31 cellular contexts compared by ENCODE assay signal in the genomic region with DNA sequence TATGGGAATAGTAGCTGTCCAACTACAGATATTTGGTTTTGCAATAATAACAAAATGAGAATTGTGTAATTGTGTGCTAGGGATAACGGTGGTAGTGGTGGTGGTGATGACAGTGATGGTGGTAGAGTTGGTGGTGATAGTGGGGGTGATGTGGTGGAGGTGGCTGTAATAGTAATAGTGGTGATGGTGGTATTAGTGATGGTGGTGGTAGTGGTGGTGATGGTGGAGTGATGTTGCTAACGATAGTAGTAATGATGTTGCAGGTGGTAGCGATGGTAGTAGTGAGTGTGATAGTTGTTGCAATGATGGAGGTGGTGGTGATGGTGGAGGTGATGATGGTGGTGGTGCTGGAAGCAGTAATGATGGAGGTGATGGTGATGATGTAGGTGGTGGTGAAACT.
"Had no signal": no experiment of that assay in that cellular context is flagged by ENCODE, and none has a peak within 500 bp of the region (broad histone marks: within the 10 kb centered on the region; RNA-seq: fewer than 3 reads in every experiment).

No MANE protein-coding gene starts in this region.

- H3K27ac Mint-ChIP-seq: naive thymus-derived CD8-positive, alpha-beta T cell; nephron progenitor cell; progenitor cell of endocrine pancreas; stimulated activated memory B cell treated with anti-CD40 and anti-IgM and Interleukin-4, amounts not matched to agents 10 μg/mL and 1 μg/mL and 100 μg/mL, for 72 hours; stimulated activated naive CD8-positive, alpha-beta T cell treated with anti-CD3 and anti-CD28 coated beads, Interleukin-15, amount 100 ng/mL, for 72 hours; type B pancreatic cell had no signal

- H3K4me1 Mint-ChIP-seq: naive B cell; nephron progenitor cell; neural crest cell; stimulated activated memory B cell treated with anti-CD40 and anti-IgM and Interleukin-4, amounts not matched to agents 10 μg/mL and 1 μg/mL and 100 μg/mL, for 72 hours had no signal

- H3K4me3 ChIP-seq: ovary, psoas muscle, skin epidermis, smooth muscle cell, spleen, suprapubic skin, testis, tibial artery, transverse colon, upper lobe of right lung, uterus had no signal

- H3K4me2 ChIP-seq: smooth muscle cell had no signal

- H3K36me3 Mint-ChIP-seq: type B pancreatic cell had no signal

- DNase-seq: naive B cell; naive thymus-derived CD8-positive, alpha-beta T cell; nephron progenitor cell; occipital lobe; ovary; posterior cingulate gyrus; psoas muscle; right cardiac atrium; spleen; stimulated activated CD4-positive, alpha-beta T cell treated with anti-CD3 and anti-CD28 coated beads, Interleukin-12 subunit alpha, Interleukin-12 subunit beta, amount 100 ng/mL, for 4 hours; stimulated activated CD4-positive, alpha-beta T cell treated with anti-CD3 and anti-CD28 coated beads, Interleukin-1b, Interleukin-23, amount 100 ng/mL, for 48 hours; stimulated activated CD4-positive, alpha-beta T cell treated with anti-CD3 and anti-CD28 coated beads, Interleukin-4, amount 100 ng/mL, for 1 hour; stimulated activated CD4-positive, alpha-beta T cell treated with anti-CD3 and anti-CD28 coated beads, Interleukin-4, amount 100 ng/mL, for 4 hours; stimulated activated CD8-positive, alpha-beta memory T cell treated with anti-CD3 and anti-CD28 coated beads, Interleukin-4, amount 100 ng/mL, for 48 hours; stimulated activated naive CD4-positive, alpha-beta T cell; stimulated activated naive CD8-positive, alpha-beta T cell treated with anti-CD3 and anti-CD28 coated beads, Interleukin-15, amount 100 ng/mL, for 72 hours; substantia nigra; testis; tibial artery; transverse colon; upper lobe of right lung; uterus had no signal

- H3K27me3 Mint-ChIP-seq: naive thymus-derived CD8-positive, alpha-beta T cell; stimulated activated naive CD8-positive, alpha-beta T cell treated with anti-CD3 and anti-CD28 coated beads, Interleukin-15, amount 100 ng/mL, for 72 hours had no signal

- H3K27ac ChIP-seq: ovary, parathyroid adenoma, psoas muscle, skin epidermis, spleen, suprapubic skin, testis, tibial artery, transverse colon, upper lobe of right lung, uterus had no signal

- H3K36me3 ChIP-seq: ovary, spleen, suprapubic skin, tibial artery, transverse colon, upper lobe of right lung, uterus had no signal

- H3K9me3 ChIP-seq: ovary, suprapubic skin, testis, tibial artery, transverse colon, upper lobe of right lung, uterus had no signal

- H3K4me3 Mint-ChIP-seq: naive B cell; naive thymus-derived CD8-positive, alpha-beta T cell; nephron progenitor cell; neural crest cell; stimulated activated memory B cell treated with anti-CD40 and anti-IgM and Interleukin-4, amounts not matched to agents 10 μg/mL and 1 μg/mL and 100 μg/mL, for 72 hours; stimulated activated naive CD8-positive, alpha-beta T cell treated with anti-CD3 and anti-CD28 coated beads, Interleukin-15, amount 100 ng/mL, for 72 hours; type B pancreatic cell had no signal

- H3K27me3 ChIP-seq: ovary, spleen, suprapubic skin, testis, tibial artery, transverse colon, upper lobe of right lung, uterus had no signal

- H3K9ac ChIP-seq: parathyroid adenoma had no signal

- H3K4me1 ChIP-seq: parathyroid adenoma, psoas muscle, spleen, suprapubic skin, testis, tibial artery, transverse colon, upper lobe of right lung, uterus had no signal

- H3K79me2 ChIP-seq: parathyroid adenoma had no signal

- ATAC-seq: naive thymus-derived CD8-positive, alpha-beta T cell; psoas muscle; right cardiac atrium; sciatic nerve; stimulated activated memory B cell treated with anti-CD40 and anti-IgM and Interleukin-4, amounts not matched to agents 10 μg/mL and 1 μg/mL and 100 μg/mL, for 72 hours; stimulated activated naive CD8-positive, alpha-beta T cell treated with anti-CD3 and anti-CD28 coated beads, Interleukin-15, amount 100 ng/mL, for 72 hours; upper lobe of right lung had no signal

- H2AFZ ChIP-seq: parathyroid adenoma had no signal
